In genomic region chr2:106941372-106941993, GRCh38 we compare ENCODE assay signal across 1 cellular context.
TF ChIP-seq lines count a peak whose summit lies in the region.

No MANE protein-coding gene starts in this region.

TF ChIP-seq in HepG2, 621 proteins besides CTCF, POLR2A, EP300 and RAD21 (continued from another document):
- TF ChIP-seq PBX2 (CRISPR knock-in tag; IDR thresholded peaks at IDR 0.05) (no peak), ZNF317 (CRISPR knock-in tag; IDR thresholded peaks at IDR 0.05) (no peak), PHF21A (CRISPR knock-in tag; IDR thresholded peaks at IDR 0.05) (no peak)
TF ChIP-seq in HepG2: peak in this region for 1.
